17 cellular contexts compared by ENCODE assay signal in genomic region chr4:13143234-13143633, GRCh38.
DNase-seq lines count a peak whose midpoint lies in the region; ATAC-seq and TF ChIP-seq lines count a peak whose summit lies in the region.
"Had no signal": no experiment of that assay in that cellular context is flagged by ENCODE, and none has a peak within 500 bp of the region (broad histone marks: within the 10 kb centered on the region; RNA-seq: fewer than 3 reads in every experiment).

No MANE protein-coding gene starts in this region.

- no peak overlapping the region for H3K4me2 ChIP-seq in smooth muscle cell
- H3K4me2 ChIP-seq: GM23338 had no signal

- no peak overlapping the region for H3K4me3 ChIP-seq in BE2C (ENCODE audit: low read depth, low read length)
- no peak overlapping the region for H3K4me3 ChIP-seq in fibroblast of villous mesenchyme (ENCODE audit: low read depth, low read length)
- peak overlapping the region; percentile 11 to 25 for H3K4me3 ChIP-seq in muscle layer of colon (ENCODE audit: low read depth in 1 of 2, low read length in 2 of 2)
- no peak overlapping the region for H3K4me3 ChIP-seq in smooth muscle cell
- H3K4me3 ChIP-seq in body of pancreas: no peak overlapping the region
- H3K4me3 ChIP-seq: GM23338 had no signal

- no peak for ATAC-seq in body of pancreas
- ATAC-seq: GM23338 had no signal

- no peaks in the 10 kb centered on the region for H3K9me3 Mint-ChIP-seq in chondrocyte (ENCODE audit: low read depth)
- H3K9me3 Mint-ChIP-seq: CD4-positive, alpha-beta T cell; GM23338 had no signal

- no peaks in the 10 kb centered on the region for H3K36me3 Mint-ChIP-seq in chondrocyte (ENCODE audit: low read depth)

- no peaks in the 10 kb centered on the region for H3K4me1 Mint-ChIP-seq in chondrocyte (ENCODE audit: low read depth)
- H3K4me1 Mint-ChIP-seq: GM23338 had no signal

- H3K4me1 ChIP-seq in BE2C (no peaks in the 10 kb centered on the region), muscle layer of colon (ENCODE audit: insufficient read depth, low read length) (peaks cover 11% of the 10 kb centered on the region), smooth muscle cell (ENCODE audit: low read depth) (no peaks in the 10 kb centered on the region), body of pancreas (no peaks in the 10 kb centered on the region)

- H3K27ac ChIP-seq in muscle layer of colon (ENCODE audit: low read depth, low read length): no peak overlapping the region
- H3K27ac ChIP-seq in smooth muscle cell (ENCODE audit: low read depth): no peak overlapping the region
- H3K27ac ChIP-seq in body of pancreas: no peak overlapping the region
- H3K27ac ChIP-seq: C4-2B, HL-60 had no signal

- TF ChIP-seq CTCF in BE2C (IDR thresholded peaks at IDR 0.05; ENCODE audit: low read depth, low read length) (no peak), fibroblast of villous mesenchyme (IDR thresholded peaks at IDR 0.05; ENCODE audit: insufficient read depth, low read depth, low read length) (no peak), chondrocyte (IDR thresholded peaks at IDR 0.05) (no peak), smooth muscle cell (IDR thresholded peaks at IDR 0.05; ENCODE audit: borderline replicate concordance, insufficient read depth, poor library complexity, severe bottlenecking) (no peak), body of pancreas (IDR thresholded peaks at IDR 0.05) (no peak)

- TF ChIP-seq POLR2A in body of pancreas (IDR thresholded peaks at IDR 0.05): no peak

- no peak overlapping the region for H3K27ac Mint-ChIP-seq in chondrocyte (ENCODE audit: unreplicated experiment)
- H3K27ac Mint-ChIP-seq: CD4-positive, alpha-beta T cell; GM23338 had no signal

- no peaks in the 10 kb centered on the region for H3K9me3 ChIP-seq in BE2C
- H3K9me3 ChIP-seq in muscle layer of colon (ENCODE audit: low read length): no peaks in the 10 kb centered on the region
- no peaks in the 10 kb centered on the region for H3K9me3 ChIP-seq in smooth muscle cell (replicated peaks; ENCODE audit: low read depth)
- no peaks in the 10 kb centered on the region for H3K9me3 ChIP-seq in body of pancreas

- no peak overlapping the region for H2AFZ ChIP-seq in smooth muscle cell (ENCODE audit: low read depth)
- H2AFZ ChIP-seq: GM23338 had no signal

- H3K4me3 Mint-ChIP-seq in chondrocyte (ENCODE audit: unreplicated experiment): no peak overlapping the region
- H3K4me3 Mint-ChIP-seq: CD4-positive, alpha-beta T cell; GM23338 had no signal

- H3K79me2 ChIP-seq in smooth muscle cell (ENCODE audit: low read depth): no peaks in the 10 kb centered on the region

- DNase-seq in BE2C (peak; percentile 6), RPMI7951 (ENCODE audit: low read depth) (peak; percentile 2), fibroblast of villous mesenchyme (ENCODE audit: low read depth) (peak; percentile 22), iPS-NIHi11 (ENCODE audit: low spot score) (no peak), chondrocyte (ENCODE audit: low spot score) (no peak), smooth muscle cell (lab: John Stamatoyannopoulos, UW; ENCODE audit: unreplicated experiment) (no peak), body of pancreas (no peak)
- DNase-seq: ACHN; CD4-positive, alpha-beta T cell; DMS153; DMS79; GDM1; HCEC 1CT had no signal

- intact Hi-C loops in body of pancreas (cut with DNase I): no loop called here

- H3K36me3 ChIP-seq in BE2C (no peaks in the 10 kb centered on the region), muscle layer of colon (ENCODE audit: insufficient read depth, low read length) (no peaks in the 10 kb centered on the region), smooth muscle cell (ENCODE audit: low read depth) (no peaks in the 10 kb centered on the region), body of pancreas (replicated peaks in 1 of 2; ENCODE audit: insufficient read depth in 1 of 2, low read depth in 2 of 2) (no peaks in the 10 kb centered on the region)

- H3F3A ChIP-seq in smooth muscle cell (ENCODE audit: low read depth): no peaks in the 10 kb centered on the region

- no peaks in the 10 kb centered on the region for H3K27me3 Mint-ChIP-seq in chondrocyte (ENCODE audit: low read depth)
- H3K27me3 Mint-ChIP-seq: CD4-positive, alpha-beta T cell had no signal

- H3K9ac ChIP-seq in muscle layer of colon (ENCODE audit: low read length) (no peak overlapping the region), smooth muscle cell (ENCODE audit: low read depth) (no peak overlapping the region)

- WGBS in smooth muscle cell (ENCODE audit: low lambda C conversion rate): 75% methylated on average over 13 of the region's 13 CpGs
- WGBS in body of pancreas, 2 donors: 61 to 64% methylated on average over 13 of the region's 13 CpGs

- H3K27me3 ChIP-seq in BE2C (no peaks in the 10 kb centered on the region), muscle layer of colon (ENCODE audit: control insufficient read depth in 1 of 2, insufficient read depth in 2 of 2, low read length in 2 of 2) (no peaks in the 10 kb centered on the region), smooth muscle cell (ENCODE audit: low read depth) (no peaks in the 10 kb centered on the region), body of pancreas (no peaks in the 10 kb centered on the region)

- H4K20me1 ChIP-seq in smooth muscle cell (ENCODE audit: low read depth): no peaks in the 10 kb centered on the region

Comparison
In these comparisons a context has a peak if more than half of its experiments do, and no peak if none do; other contexts are left out.
1. DNase-seq: peak in BE2C (single experiment), RPMI7951 (single experiment) and fibroblast of villous mesenchyme (single experiment); none in iPS-NIHi11 (single experiment), chondrocyte (single experiment), smooth muscle cell (single experiment) and body of pancreas (0 of 4).
2. H3K4me3 ChIP-seq: peak in muscle layer of colon (2 of 2); none in BE2C (single experiment), fibroblast of villous mesenchyme (single experiment), smooth muscle cell (single experiment) and body of pancreas (0 of 2).